27 cellular contexts compared by ENCODE assay signal in genomic region chr22:20043997-20044342, GRCh38.
"Had no signal": no experiment of that assay in that cellular context is flagged by ENCODE, and none has a peak within 500 bp of the region (broad histone marks: within the 10 kb centered on the region; RNA-seq: fewer than 3 reads in every experiment).

No MANE protein-coding gene starts in this region.

- H3K27me3 ChIP-seq: brain microvascular endothelial cell, esophagus squamous epithelium had no signal

- H3K4me1 Mint-ChIP-seq: activated CD4-positive, alpha-beta T cell treated with anti-CD3 and anti-CD28 coated beads, Interleukin-2, amount 10 ng/mL, durations not matched to agents 7 days and 5 days had no signal

- H3K4me3 ChIP-seq: esophagus squamous epithelium had no signal

- H3K27me3 Mint-ChIP-seq: activated CD4-positive, alpha-beta memory T cell treated with anti-CD3 and anti-CD28 coated beads, Interleukin-2, amount 10 ng/mL, durations not matched to agents 7 days and 5 days; activated CD4-positive, alpha-beta T cell treated with anti-CD3 and anti-CD28 coated beads, Interleukin-2, amount 10 ng/mL, durations not matched to agents 7 days and 5 days; activated naive CD8-positive, alpha-beta T cell; activated T-cell treated with anti-CD3 and anti-CD28 coated beads, Interleukin-2, amount 50 U/mL, for 24 hours; activated T-helper 17 cell treated with anti-CD3 and anti-CD28 coated beads, Interleukin-2, amount 50 U/mL, for 72 hours; central memory CD8-positive, alpha-beta T cell had no signal

- ATAC-seq: activated T-helper 17 cell treated with anti-CD3 and anti-CD28 coated beads, Interleukin-2, amount 50 U/mL, for 72 hours had no signal

- H3K27ac ChIP-seq: brain microvascular endothelial cell, epithelial cell of prostate, esophagus squamous epithelium had no signal

- DNase-seq: activated CD4-positive, alpha-beta memory T cell treated with anti-CD3 and anti-CD28 coated beads, Interleukin-2, amount 10 ng/mL, durations not matched to agents 7 days and 5 days; activated CD4-positive, alpha-beta T cell treated with anti-CD3 and anti-CD28 coated beads for 1 hour; activated CD4-positive, alpha-beta T cell treated with anti-CD3 and anti-CD28 coated beads for 4 hours; activated CD4-positive, alpha-beta T cell treated with anti-CD3 and anti-CD28 coated beads, Interleukin-2, amount 10 ng/mL, durations not matched to agents 7 days and 5 days; activated CD4-positive, alpha-beta T cell treated with anti-CD3 and anti-CD28 coated beads, Interleukin-2, amount 50 U/mL, for 4 hours; activated CD8-positive, alpha-beta memory T cell treated with anti-CD3 and anti-CD28 coated beads, Interleukin-2, amount 50 U/mL, for 48 hours; activated effector memory CD4-positive, alpha-beta T cell treated with Interleukin-2 at 50 U/mL for 16 hours; activated gamma-delta T cell treated with Interleukin-2 at 50 U/mL for 16 hours; activated naive CD4-positive, alpha-beta T cell treated with anti-CD3 and anti-CD28 coated beads, Interleukin-2, amount 50 U/mL, for 16 hours; activated naive CD4-positive, alpha-beta T cell treated with Interleukin-2 at 50 U/mL for 16 hours; activated T-cell treated with anti-CD3 and anti-CD28 coated beads for 4 hours; activated T-cell treated with anti-CD3 and anti-CD28 coated beads, Interleukin-2, amount 50 U/mL, for 24 hours; amniotic stem cell; anterior cingulate cortex; brain microvascular endothelial cell; cortex of kidney; dermis blood vessel endothelial cell; effector CD4-positive, alpha-beta T cell; esophagus squamous epithelium; head of caudate nucleus; T1000 had no signal

- H3K9me3 Mint-ChIP-seq: activated T-helper 17 cell treated with anti-CD3 and anti-CD28 coated beads, Interleukin-2, amount 50 U/mL, for 72 hours; central memory CD8-positive, alpha-beta T cell had no signal

- H3K9me3 ChIP-seq: esophagus squamous epithelium had no signal

- H3K4me1 ChIP-seq: esophagus squamous epithelium had no signal

- H3K4me3 Mint-ChIP-seq: activated CD4-positive, alpha-beta memory T cell treated with anti-CD3 and anti-CD28 coated beads, Interleukin-2, amount 10 ng/mL, durations not matched to agents 7 days and 5 days; activated CD4-positive, alpha-beta T cell treated with anti-CD3 and anti-CD28 coated beads, Interleukin-2, amount 10 ng/mL, durations not matched to agents 7 days and 5 days; activated naive CD8-positive, alpha-beta T cell; activated T-cell treated with anti-CD3 and anti-CD28 coated beads, Interleukin-2, amount 50 U/mL, for 24 hours; activated T-helper 17 cell treated with anti-CD3 and anti-CD28 coated beads, Interleukin-2, amount 50 U/mL, for 72 hours; central memory CD8-positive, alpha-beta T cell; T-helper 1 cell treated with Interleukin-12 subunit alpha and Interleukin-12 subunit beta and Interleukin-4 antibody, amounts not matched to agents 30 μg/mL and 1 μg/mL, for 36 hours; T-helper 2 cell treated with Interferon-gamma antibody and Interleukin-4, amounts not matched to agents 5 μg/mL and 100 μg/mL, for 36 hours had no signal

- H3K27ac Mint-ChIP-seq: activated CD4-positive, alpha-beta memory T cell treated with anti-CD3 and anti-CD28 coated beads, Interleukin-2, amount 10 ng/mL, durations not matched to agents 7 days and 5 days; activated CD4-positive, alpha-beta T cell treated with anti-CD3 and anti-CD28 coated beads, Interleukin-2, amount 10 ng/mL, durations not matched to agents 7 days and 5 days; activated naive CD8-positive, alpha-beta T cell; activated T-helper 17 cell treated with anti-CD3 and anti-CD28 coated beads, Interleukin-2, amount 50 U/mL, for 72 hours; T-helper 1 cell treated with Interleukin-12 subunit alpha and Interleukin-12 subunit beta and Interleukin-4 antibody, amounts not matched to agents 30 μg/mL and 1 μg/mL, for 36 hours; T-helper 2 cell treated with Interferon-gamma antibody and Interleukin-4, amounts not matched to agents 5 μg/mL and 100 μg/mL, for 36 hours had no signal
